18 cellular contexts compared by ENCODE assay signal in the genomic region with DNA sequence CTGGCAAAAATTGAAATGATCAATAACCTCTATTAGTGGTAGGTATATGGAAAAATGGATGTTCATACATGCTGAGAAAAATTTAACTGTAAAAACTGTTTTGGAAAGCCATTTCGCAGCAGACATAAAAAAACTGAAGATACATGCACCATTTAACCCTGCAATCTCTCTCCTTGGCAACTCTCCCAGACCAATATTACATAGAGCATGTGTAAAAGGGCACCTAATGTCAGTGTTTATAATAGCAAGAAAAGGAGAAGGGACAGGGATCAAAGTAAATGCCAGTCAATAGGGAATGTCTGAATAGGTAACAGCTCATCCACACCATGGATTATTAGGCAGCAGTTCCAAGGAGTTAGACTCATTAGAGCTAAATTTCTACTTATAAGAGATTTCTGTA.
DNase-seq lines count a peak whose midpoint lies in the region; ATAC-seq and TF ChIP-seq lines count a peak whose summit lies in the region.
"Had no signal": no experiment of that assay in that cellular context is flagged by ENCODE, and none has a peak within 500 bp of the region (broad histone marks: within the 10 kb centered on the region; RNA-seq: fewer than 3 reads in every experiment).

No MANE protein-coding gene starts in this region.

- H3K27ac ChIP-seq in neutrophil (peak overlapping the region; percentile 97), H9 (ENCODE audit: insufficient read length, low read depth, low read length) (no peak overlapping the region)
- no peak overlapping the region for H3K27ac ChIP-seq in naive thymus-derived CD4-positive, alpha-beta T cell (ENCODE audit: low read depth, low read length)
- H3K27ac ChIP-seq: prostate gland, tibial nerve had no signal

- H3K4me3 Mint-ChIP-seq in nephron progenitor cell: no peak overlapping the region
- no peak overlapping the region for H3K4me3 Mint-ChIP-seq in naive thymus-derived CD4-positive, alpha-beta T cell
- H3K4me3 Mint-ChIP-seq in H9: no peak overlapping the region
- H3K4me3 Mint-ChIP-seq: activated naive CD8-positive, alpha-beta T cell treated with anti-CD3 and anti-CD28 coated beads for 36 hours had no signal

- H3K18ac ChIP-seq in H9 (ENCODE audit: insufficient read length, low read depth, low read length): no peak overlapping the region

- H3K4me1 ChIP-seq in neutrophil (ENCODE audit: control insufficient read depth in 1 of 2, insufficient read depth in 1 of 2, low read depth in 1 of 2, low read length in 1 of 2): peaks cover 47 to 48% of the 10 kb centered on the region in 2 experiments
- peaks cover 5 to 15% of the 10 kb centered on the region in 2 donors for H3K4me1 ChIP-seq in naive thymus-derived CD4-positive, alpha-beta T cell (ENCODE audit: control insufficient read depth in 2 of 2, insufficient read depth in 2 of 2, low read length in 2 of 2)
- H3K4me1 ChIP-seq in H9 (ENCODE audit: insufficient read depth, low read length): no peaks in the 10 kb centered on the region
- H3K4me1 ChIP-seq: prostate gland had no signal

- no peak overlapping the region for H4K5ac ChIP-seq in H9 (ENCODE audit: insufficient read length, low read depth, low read length)

- intact Hi-C loops in naive thymus-derived CD4-positive, alpha-beta T cell (cut with micrococcal nuclease): no loop called here

- H2BK20ac ChIP-seq in H9 (ENCODE audit: low read depth, low read length, poor library complexity, severe bottlenecking): no peak overlapping the region

- no peak for TF ChIP-seq CTCF in neutrophil (IDR thresholded peaks at IDR 0.05)
- no peak for TF ChIP-seq CTCF in nephron progenitor cell (IDR thresholded peaks at IDR 0.05)
- no peak for TF ChIP-seq CTCF in H9 (conservative IDR thresholded peaks at IDR 0.05)

- no peak overlapping the region for H2AFZ ChIP-seq in H9 (ENCODE audit: low read length)

- DNase-seq in NCI-H510A treated with DMSO at 0.1 percent for 48 hours (lab: John Stamatoyannopoulos, UW) (peak; percentile 47), NCI-H510A (lab: John Stamatoyannopoulos, UW) (no peak), NCI-H1105 treated with DMSO at 0.1 percent for 48 hours (lab: John Stamatoyannopoulos, UW) (peak; percentile 96), NCI-H446 treated with DMSO at 0.1 percent for 48 hours (lab: John Stamatoyannopoulos, UW) (peak; percentile 65), nephron progenitor cell (no peak), H9 (no peak)
- no peak for DNase-seq in naive thymus-derived CD4-positive, alpha-beta T cell
- DNase-seq: activated CD4-positive, CD25-positive, alpha-beta regulatory T cell; activated naive CD8-positive, alpha-beta T cell treated with anti-CD3 and anti-CD28 coated beads for 36 hours; DND-41; head of caudate nucleus; KG1; kidney glomerular epithelial cell; OCI-M1; SW 1271 had no signal

- H3K4ac ChIP-seq in H9 (ENCODE audit: low read depth, low read length): no peak overlapping the region

- H3K4me1 Mint-ChIP-seq in nephron progenitor cell (peaks cover 17% of the 10 kb centered on the region), H9 (peaks cover 10 to 12% of the 10 kb centered on the region in 2 experiments)
- H3K4me1 Mint-ChIP-seq in naive thymus-derived CD4-positive, alpha-beta T cell: peaks cover 6 to 49% (median 31%) of the 10 kb centered on the region in 7 donors

- H4K20me1 ChIP-seq in H9 (ENCODE audit: control insufficient read depth, insufficient read depth, insufficient read length): no peaks in the 10 kb centered on the region

- no peak for ATAC-seq in naive thymus-derived CD4-positive, alpha-beta T cell

- no peak overlapping the region for H3K4me2 ChIP-seq in H9 (ENCODE audit: insufficient read depth, insufficient read length, low read length)

- H4K91ac ChIP-seq in H9 (ENCODE audit: insufficient read length, low read depth, low read length): no peak overlapping the region

- H3K4me3 ChIP-seq in neutrophil (ENCODE audit: low read depth in 1 of 2, low read length in 1 of 2): no peak overlapping the region
- H3K4me3 ChIP-seq in naive thymus-derived CD4-positive, alpha-beta T cell (ENCODE audit: low read length): no peak overlapping the region
- H3K4me3 ChIP-seq: prostate gland, tibial nerve had no signal

- H3K9me3 Mint-ChIP-seq in nephron progenitor cell (peaks cover 4% of the 10 kb centered on the region), H9 (no peaks in the 10 kb centered on the region)
- H3K9me3 Mint-ChIP-seq in naive thymus-derived CD4-positive, alpha-beta T cell: peaks cover 0 to 10% (median 0%) of the 10 kb centered on the region in 11 donors

- H3K27me3 ChIP-seq in neutrophil (no peaks in the 10 kb centered on the region), H9 (ENCODE audit: insufficient read depth, low read length) (no peaks in the 10 kb centered on the region)
- H3K27me3 ChIP-seq in naive thymus-derived CD4-positive, alpha-beta T cell (ENCODE audit: control insufficient read depth in 2 of 2, insufficient read depth in 2 of 2, low read length in 2 of 2): no peaks in the 10 kb centered on the region
- H3K27me3 ChIP-seq: tibial nerve had no signal

- H2BK15ac ChIP-seq in H9 (ENCODE audit: low read depth, low read length): no peak overlapping the region

- H3K9me3 ChIP-seq in neutrophil: no peaks in the 10 kb centered on the region
- no peaks in the 10 kb centered on the region for H3K9me3 ChIP-seq in naive thymus-derived CD4-positive, alpha-beta T cell (ENCODE audit: control insufficient read depth in 2 of 3, low read length in 3 of 3)
- H3K9me3 ChIP-seq in H9 (ENCODE audit: control insufficient read depth, low read depth, low read length): no peaks in the 10 kb centered on the region
- H3K9me3 ChIP-seq: prostate gland, tibial nerve had no signal

- no peak overlapping the region for H2BK12ac ChIP-seq in H9 (ENCODE audit: insufficient read length, low read depth, low read length)

- CTCF ChIA-PET in naive thymus-derived CD4-positive, alpha-beta T cell (lab: Charles Lee): interaction anchor here (1.0 kb wide), 1 partner anchor 27 kb away, joined by 3 read pairs; no protein-coding TSS in a partner anchor

- no peak overlapping the region for H3K9ac ChIP-seq in H9 (ENCODE audit: extremely low read depth, insufficient read length, low read length)

- H3K27me3 Mint-ChIP-seq in nephron progenitor cell (ENCODE audit: low read depth, poor library complexity): peaks cover 4% of the 10 kb centered on the region
- no peaks in the 10 kb centered on the region for H3K27me3 Mint-ChIP-seq in naive thymus-derived CD4-positive, alpha-beta T cell
- no peaks in the 10 kb centered on the region for H3K27me3 Mint-ChIP-seq in H9 (ENCODE audit: low read depth)
- H3K27me3 Mint-ChIP-seq: activated naive CD8-positive, alpha-beta T cell treated with anti-CD3 and anti-CD28 coated beads for 36 hours had no signal

- H4K8ac ChIP-seq in H9 (replicated peaks; ENCODE audit: insufficient read length, low read depth, low read length): no peak overlapping the region

- no peaks in the 10 kb centered on the region for H3K79me1 ChIP-seq in H9 (ENCODE audit: insufficient read depth, low read depth, low read length, poor library complexity, severe bottlenecking)

- POLR2A ChIA-PET in naive thymus-derived CD4-positive, alpha-beta T cell (lab: Charles Lee): interaction anchor here (0.5 to 1.2 kb wide), 2 partner anchors 15 to 26 kb away, joined by 3 read pairs; no protein-coding TSS in a partner anchor

- no peak overlapping the region for H3T11ph ChIP-seq in H9 (ENCODE audit: low read length)

- no peak overlapping the region for H2BK120ac ChIP-seq in H9 (ENCODE audit: low read depth, low read length, poor library complexity, severe bottlenecking)

- H2BK5ac ChIP-seq in H9 (ENCODE audit: insufficient read length, low read length): no peak overlapping the region

- no peaks in the 10 kb centered on the region for H3K79me2 ChIP-seq in H9 (ENCODE audit: insufficient read depth, low read length)

- no peak overlapping the region for H3K56ac ChIP-seq in H9 (ENCODE audit: insufficient read length, low read depth, low read length)

- no peaks in the 10 kb centered on the region for H3K23me2 ChIP-seq in H9 (ENCODE audit: insufficient read length, low read depth, low read length, poor library complexity, severe bottlenecking)

- H3K27ac Mint-ChIP-seq in nephron progenitor cell (no peak overlapping the region), H9 (no peak overlapping the region)
- H3K27ac Mint-ChIP-seq in naive thymus-derived CD4-positive, alpha-beta T cell: peak overlapping the region in 1 of 9 donors; percentile 60
- H3K27ac Mint-ChIP-seq: activated naive CD8-positive, alpha-beta T cell treated with anti-CD3 and anti-CD28 coated beads for 36 hours had no signal

- H3K23ac ChIP-seq in H9 (ENCODE audit: insufficient read length, low read depth, low read length): no peak overlapping the region

- no peak overlapping the region for H2AK5ac ChIP-seq in H9 (ENCODE audit: insufficient read length, low read length)

- no peak overlapping the region for H3K14ac ChIP-seq in H9 (ENCODE audit: insufficient read depth, low read length)

- WGBS in H9 (ENCODE audit: extremely low coverage, insufficient read length, low lambda C conversion rate): no CpG with 5 or more reads among the region's 1 CpG

- no peaks in the 10 kb centered on the region for H3K36me3 Mint-ChIP-seq in nephron progenitor cell (ENCODE audit: low read depth)
- peaks cover 0 to 15% (median 12%) of the 10 kb centered on the region in 5 donors for H3K36me3 Mint-ChIP-seq in naive thymus-derived CD4-positive, alpha-beta T cell
- H3K36me3 Mint-ChIP-seq in H9 (ENCODE audit: insufficient read depth in 1 of 3, low read depth in 3 of 3): no peaks in the 10 kb centered on the region

- H3K36me3 ChIP-seq in neutrophil: no peaks in the 10 kb centered on the region
- no peaks in the 10 kb centered on the region for H3K36me3 ChIP-seq in naive thymus-derived CD4-positive, alpha-beta T cell (ENCODE audit: control insufficient read depth in 2 of 3, insufficient read depth in 3 of 3, low read length in 3 of 3)
- H3K36me3 ChIP-seq: prostate gland, tibial nerve had no signal

Comparison
In these comparisons a context has a peak if more than half of its experiments do, and no peak if none do; other contexts are left out.
1. DNase-seq: peak in NCI-H510A treated with DMSO at 0.1 percent for 48 hours (single experiment), NCI-H1105 treated with DMSO at 0.1 percent for 48 hours (single experiment) and NCI-H446 treated with DMSO at 0.1 percent for 48 hours (single experiment); none in NCI-H510A (single experiment), nephron progenitor cell (single experiment), naive thymus-derived CD4-positive, alpha-beta T cell (0 of 9) and H9 (single experiment).